Comparison of ENCODE assay signal across 29 cellular contexts in genomic region chr14:96357216-96357615, GRCh38. TPM values are rescaled to one million over a fixed set of nuclear protein-coding genes. Genes with fewer than 3 reads are reported as not detected.
DNase-seq lines count a peak whose midpoint lies in the region; ATAC-seq, FAIRE-seq and TF ChIP-seq lines count a peak whose summit lies in the region.
"Had no signal": no experiment of that assay in that cellular context is flagged by ENCODE, and none has a peak within 500 bp of the region (broad histone marks: within the 10 kb centered on the region; RNA-seq: fewer than 3 reads in every experiment).

No MANE protein-coding gene starts in this region.

- 96% methylated on average over 3 of the region's 3 CpGs for WGBS in GM12878 (ENCODE audit: insufficient coverage, insufficient replicate concordance, low lambda C conversion rate, missing lambda C conversion rate)

- H3K27me3 ChIP-seq in GM12878 (replicated peaks in 1 of 2; ENCODE audit: control insufficient read depth in 2 of 2, insufficient read depth in 2 of 2, low read length in 1 of 2) = no peaks in the 10 kb centered on the region
- H3K27me3 ChIP-seq: breast epithelium, right atrium auricular region had no signal

- TF ChIP-seq CTCF in GM12878 (IDR thresholded peaks at IDR 0.05 in 2 of 3, conservative IDR thresholded peaks at IDR 0.05 in 1 of 3; ENCODE audit: control insufficient read depth in 2 of 3, extremely low read depth in 1 of 3, insufficient read depth in 1 of 3, low read depth in 3 of 3, low read length in 3 of 3) (no peak), neural crest cell (conservative IDR thresholded peaks at IDR 0.05) (peak; percentile 24)

- SMC1A ChIA-PET in GM12878 (lab: Charles Lee; ENCODE audit: uncharacterized antibody, unreplicated experiment) = interaction anchor here (1.6 kb wide), 1 partner anchor 43 kb away, joined by 4 read pairs; no protein-coding TSS in a partner anchor

- intact Hi-C loops in activated CD4-positive, alpha-beta T cell treated with anti-CD3 and anti-CD28 coated beads, Interleukin-2, amount 10 ng/mL, durations not matched to agents 24 days and 14 days (cut with micrococcal nuclease) = no loop called here
- intact Hi-C loops in GM12878 (cut with micrococcal nuclease; ENCODE audit: unreplicated experiment) = no loop called here

- H3K79me2 ChIP-seq in GM12878 (ENCODE audit: control insufficient read depth, insufficient read depth, low read length) = peaks cover 26% of the 10 kb centered on the region

- no peak overlapping the region for H3K4me3 ChIP-seq in GM12878
- H3K4me3 ChIP-seq: A549, breast epithelium, right atrium auricular region, smooth muscle cell had no signal

- H3K4me3 Mint-ChIP-seq in activated CD4-positive, alpha-beta T cell treated with anti-CD3 and anti-CD28 coated beads, Interleukin-2, amount 10 ng/mL, durations not matched to agents 24 days and 14 days = no peak overlapping the region
- H3K4me3 Mint-ChIP-seq in neural crest cell = no peak overlapping the region
- H3K4me3 Mint-ChIP-seq: activated CD4-positive, alpha-beta T cell treated with anti-CD3 and anti-CD28 coated beads, Interleukin-2, amount 10 ng/mL, durations not matched to agents 7 days and 5 days; activated naive CD4-positive, alpha-beta T cell treated with anti-CD3 and anti-CD28 coated beads, Interleukin-2, amount 50 U/mL, for 24 hours had no signal

- no peaks in the 10 kb centered on the region for H3K27me3 Mint-ChIP-seq in activated CD4-positive, alpha-beta T cell treated with anti-CD3 and anti-CD28 coated beads, Interleukin-2, amount 10 ng/mL, durations not matched to agents 24 days and 14 days
- no peaks in the 10 kb centered on the region for H3K27me3 Mint-ChIP-seq in neural crest cell (ENCODE audit: low read depth)
- H3K27me3 Mint-ChIP-seq: activated CD4-positive, alpha-beta T cell treated with anti-CD3 and anti-CD28 coated beads, Interleukin-2, amount 10 ng/mL, durations not matched to agents 7 days and 5 days; activated naive CD4-positive, alpha-beta T cell treated with anti-CD3 and anti-CD28 coated beads, Interleukin-2, amount 50 U/mL, for 24 hours; CD4-positive, alpha-beta memory T cell had no signal

- H2AFZ ChIP-seq in GM12878 (ENCODE audit: control insufficient read depth, low read depth, low read length) = no peak overlapping the region

- peaks cover 6% of the 10 kb centered on the region for H3K4me1 ChIP-seq in GM12878 (ENCODE audit: control insufficient read depth, insufficient read depth, low read length)

- no peak overlapping the region for H3K4me2 ChIP-seq in GM12878 (ENCODE audit: control insufficient read depth, insufficient read depth)
- H3K4me2 ChIP-seq: A549, smooth muscle cell had no signal

- POLR2A ChIA-PET in HEK293T (lab: Yijun Ruan, JAX) = interaction anchor here (0.6 kb wide), 1 partner anchor 25 kb away, joined by 3 read pairs; no protein-coding TSS in a partner anchor
- POLR2A ChIA-PET in GM12878 (lab: Charles Lee) = interaction anchor here (0.5 kb wide), 1 partner anchor 46 kb away, joined by 6 read pairs; no protein-coding TSS in a partner anchor

- DNase-seq in activated CD4-positive, alpha-beta T cell treated with anti-CD3 and anti-CD28 coated beads, Interleukin-2, amount 10 ng/mL, durations not matched to agents 24 days and 14 days = no peak
- DNase-seq in activated CD4-positive, alpha-beta T cell treated with anti-CD3 and anti-CD28 coated beads for 48 hours = no peak
- peak; percentile 9 for DNase-seq in HEK293T (ENCODE audit: extremely low spot score)
- DNase-seq in GM12878 (ENCODE audit: low read depth, low spot score) = no peak
- DNase-seq in neural crest cell (ENCODE audit: low read depth, low spot score) = no peak
- no peak for DNase-seq in SHP77 treated with DMSO at 0.1 percent for 48 hours (lab: John Stamatoyannopoulos, UW)
- DNase-seq in NCI-H226 = no peak
- DNase-seq in nucleus accumbens (lab: John Stamatoyannopoulos, UW) = no peak
- DNase-seq: activated CD4-positive, alpha-beta T cell treated with anti-CD3 and anti-CD28 coated beads, Interleukin-2, amount 10 ng/mL, durations not matched to agents 7 days and 5 days; amygdala; CD4-positive, alpha-beta memory T cell; effector CD4-positive, alpha-beta T cell; GOT3; left colon; mammary epithelial cell; NCI-H1436; NCI-H2081; NCI-H526 treated with DMSO at 0.1 percent for 48 hours; Right ventricle myocardium superior; stimulated activated naive CD4-positive, alpha-beta T cell; SW 1271; T-helper 9 cell had no signal

- 0 out of 3 replicates have a peak, but pooled peaks have one; percentile 15 for ATAC-seq in GM12878
- ATAC-seq: left colon had no signal

- H3K4me1 Mint-ChIP-seq in activated CD4-positive, alpha-beta T cell treated with anti-CD3 and anti-CD28 coated beads, Interleukin-2, amount 10 ng/mL, durations not matched to agents 24 days and 14 days = peaks cover 19% of the 10 kb centered on the region
- H3K4me1 Mint-ChIP-seq in neural crest cell = peaks cover 29% of the 10 kb centered on the region

- no peak overlapping the region for H3K27ac ChIP-seq in GM12878 (ENCODE audit: control insufficient read depth, insufficient read depth)
- H3K27ac ChIP-seq: A549, breast epithelium, HL-60, right atrium auricular region had no signal

- in situ Hi-C loops in GM12878 (cut with MboI) = no loop called here

- no peak for TF ChIP-seq EP300 in GM12878 (IDR thresholded peaks at IDR 0.05; ENCODE audit: borderline replicate concordance in 1 of 2, control insufficient read depth in 1 of 2, low read depth in 2 of 2, low read length in 2 of 2)

- BruUV-seq in GM12878 (replicated peaks; lab: Mats Ljungman, UMichigan) = no TSS peak

- no peak for FAIRE-seq in GM12878 (lab: Jason Lieb, UNC)
- FAIRE-seq: A549, colon had no signal

- no peaks in the 10 kb centered on the region for H3K9me3 ChIP-seq in GM12878 (replicated peaks; ENCODE audit: control insufficient read depth, insufficient read depth, low read length)
- H3K9me3 ChIP-seq: A549, breast epithelium, right atrium auricular region had no signal

- H3K9ac ChIP-seq in GM12878 (ENCODE audit: control insufficient read depth, insufficient read depth, low read length) = no peak overlapping the region

- peaks cover 17% of the 10 kb centered on the region for H3K36me3 Mint-ChIP-seq in activated CD4-positive, alpha-beta T cell treated with anti-CD3 and anti-CD28 coated beads, Interleukin-2, amount 10 ng/mL, durations not matched to agents 24 days and 14 days (ENCODE audit: low read depth)
- H3K36me3 Mint-ChIP-seq in neural crest cell (ENCODE audit: low read depth) = peaks cover 3% of the 10 kb centered on the region

- no peak for TF ChIP-seq POLR2A in GM12878 (IDR thresholded peaks at IDR 0.05; ENCODE audit: low read depth, low read length)

- H3K9me3 Mint-ChIP-seq in activated CD4-positive, alpha-beta T cell treated with anti-CD3 and anti-CD28 coated beads, Interleukin-2, amount 10 ng/mL, durations not matched to agents 24 days and 14 days = no peaks in the 10 kb centered on the region
- H3K9me3 Mint-ChIP-seq in neural crest cell = no peaks in the 10 kb centered on the region
- H3K9me3 Mint-ChIP-seq: activated CD4-positive, alpha-beta T cell treated with anti-CD3 and anti-CD28 coated beads, Interleukin-2, amount 10 ng/mL, durations not matched to agents 7 days and 5 days; activated naive CD4-positive, alpha-beta T cell treated with anti-CD3 and anti-CD28 coated beads, Interleukin-2, amount 50 U/mL, for 24 hours; CD4-positive, alpha-beta memory T cell had no signal

- TF ChIP-seq RAD21 in GM12878 (IDR thresholded peaks at IDR 0.05; ENCODE audit: insufficient read depth, low read depth, low read length) = no peak

- H3K27ac Mint-ChIP-seq in activated CD4-positive, alpha-beta T cell treated with anti-CD3 and anti-CD28 coated beads, Interleukin-2, amount 10 ng/mL, durations not matched to agents 24 days and 14 days = peak overlapping the region; percentile 0
- H3K27ac Mint-ChIP-seq in neural crest cell (ENCODE audit: unreplicated experiment) = no peak overlapping the region
- H3K27ac Mint-ChIP-seq: activated CD4-positive, alpha-beta T cell treated with anti-CD3 and anti-CD28 coated beads, Interleukin-2, amount 10 ng/mL, durations not matched to agents 7 days and 5 days; activated naive CD4-positive, alpha-beta T cell treated with anti-CD3 and anti-CD28 coated beads, Interleukin-2, amount 50 U/mL, for 24 hours had no signal

- H3K36me3 ChIP-seq in GM12878 (ENCODE audit: control insufficient read depth in 2 of 2, insufficient read depth in 2 of 2, low read length in 1 of 2) = no peaks in the 10 kb centered on the region
- H3K36me3 ChIP-seq: breast epithelium, right atrium auricular region had no signal

- H4K20me1 ChIP-seq in GM12878 (ENCODE audit: control insufficient read depth, insufficient read depth) = no peaks in the 10 kb centered on the region

- CTCF ChIA-PET in HEK293T (lab: Yijun Ruan, JAX) (interaction anchor here (1.8 kb wide), 1 partner anchor 11 kb away, joined by 6 read pairs; no protein-coding TSS in a partner anchor), GM12878 (lab: Yijun Ruan, JAX) (no interaction called here)

- RAD21 ChIA-PET in GM12878 (lab: Charles Lee; ENCODE audit: unreplicated experiment) = no interaction called here

RNA-seq across cellular contexts. Expression of gene ATG2B, which starts 5.9 kb away (rescaled TPM):
- 22.8 and 26.1 TPM in 2 replicates for total RNA-seq in activated CD4-positive, alpha-beta T cell treated with anti-CD3 and anti-CD28 coated beads, Interleukin-2, amount 10 ng/mL, durations not matched to agents 24 days and 14 days
- total RNA-seq in GM12878 (2013; cell fraction: nucleolus; rRNA removed) = 73.9 and 80.0 TPM in 2 replicates
- total RNA-seq in GM12878 (2014; rRNA removed) (13.9 and 14.3 TPM in 2 replicates), GM12878 (2014; rRNA removed; fragmentation: Illumina TruSeq; extraction: Trizol) (13.5 and 16.2 TPM in 2 replicates), GM12878 (2021) (8.5 and 9.3 TPM in 2 replicates), neural crest cell (17.0 and 19.5 TPM in 2 replicates)
- 4.5 TPM for polyA plus RNA-seq in GM12878 (2011; ENCODE audit: low read depth)
- polyA plus RNA-seq in GM12878 (2011; rRNA removed) (15.4 and 20.2 TPM in 2 replicates), GM12878 (2014; fragmentation: Illumina TruSeq; extraction: Trizol) (13.1 and 15.4 TPM in 2 replicates), GM12878 (2014; fragmentation: Nextera tagmentation; extraction: Ambion mirVana) (under 1 TPM; 0.84 to 0.97 TPM), GM12878 (2014; rRNA removed) (10.3 and 10.5 TPM in 2 replicates), GM12878 (2016; fragmentation: Nextera tagmentation; extraction: Ambion mirVana) (1 to 10 TPM; 2.9 to 3.8 TPM)
- 8.1 and 8.2 TPM in 2 replicates for polyA plus RNA-seq in GM12878 (2011; cell fraction: cytosol; rRNA removed)
- 35.1 and 49.2 TPM in 2 replicates for polyA plus RNA-seq in GM12878 (2011; cell fraction: nucleus; rRNA removed)
- 4.2 and 6.8 TPM in 2 replicates for polyA plus RNA-seq in GM12878 (2012)
- polyA minus RNA-seq in GM12878 (2011; rRNA and poly(A)+ RNA removed) = 24.0 and 27.3 TPM in 2 replicates
- polyA minus RNA-seq in GM12878 (2011; cell fraction: cytosol; rRNA and poly(A)+ RNA removed) = 7.7 and 8.2 TPM in 2 replicates
- 37.6 and 45.2 TPM in 2 replicates for polyA minus RNA-seq in GM12878 (2011; cell fraction: nucleus; rRNA and poly(A)+ RNA removed)

RNA-seq across cellular contexts. Expression of gene GSKIP, which starts 6.1 kb away (rescaled TPM):
- 16.3 and 19.3 TPM in 2 replicates for total RNA-seq in activated CD4-positive, alpha-beta T cell treated with anti-CD3 and anti-CD28 coated beads, Interleukin-2, amount 10 ng/mL, durations not matched to agents 24 days and 14 days
- 11.2 and 11.3 TPM in 2 replicates for total RNA-seq in GM12878 (2013; cell fraction: nucleolus; rRNA removed)
- total RNA-seq in GM12878 (2014; rRNA removed) (18.2 and 24.5 TPM in 2 replicates), GM12878 (2014; rRNA removed; fragmentation: Illumina TruSeq; extraction: Trizol) (22.0 and 22.8 TPM in 2 replicates), GM12878 (2021) (18.9 and 20.5 TPM in 2 replicates), neural crest cell (21.3 and 29.4 TPM in 2 replicates)
- polyA plus RNA-seq in GM12878 (2011; ENCODE audit: low read depth) = 10.6 TPM
- polyA plus RNA-seq in GM12878 (2011; rRNA removed) (28.4 and 50.1 TPM in 2 replicates), GM12878 (2014; fragmentation: Illumina TruSeq; extraction: Trizol) (23.7 and 31.3 TPM in 2 replicates), GM12878 (2014; fragmentation: Nextera tagmentation; extraction: Ambion mirVana) (10 to 100 TPM; 37.7 to 75.2 TPM), GM12878 (2014; rRNA removed) (12.6 and 15.4 TPM in 2 replicates), GM12878 (2016; fragmentation: Nextera tagmentation; extraction: Ambion mirVana) (10 to 100 TPM; 34.3 to 43.2 TPM)
- polyA plus RNA-seq in GM12878 (2011; cell fraction: cytosol; rRNA removed) = 9.8 and 11.3 TPM in 2 replicates
- 9.1 and 9.3 TPM in 2 replicates for polyA plus RNA-seq in GM12878 (2011; cell fraction: nucleus; rRNA removed)
- 13.6 and 13.9 TPM in 2 replicates for polyA plus RNA-seq in GM12878 (2012)
- polyA minus RNA-seq in GM12878 (2011; rRNA and poly(A)+ RNA removed) = 10.9 and 17.1 TPM in 2 replicates
- polyA minus RNA-seq in GM12878 (2011; cell fraction: cytosol; rRNA and poly(A)+ RNA removed) = 5.3 and 7.6 TPM in 2 replicates
- 3.5 and 6.0 TPM in 2 replicates for polyA minus RNA-seq in GM12878 (2011; cell fraction: nucleus; rRNA and poly(A)+ RNA removed)

RNA-seq across cellular contexts. Expression of gene AK7, which starts 34.7 kb away (rescaled TPM):
- total RNA-seq in activated CD4-positive, alpha-beta T cell treated with anti-CD3 and anti-CD28 coated beads, Interleukin-2, amount 10 ng/mL, durations not matched to agents 24 days and 14 days = 0.28 TPM in 1 of 2 replicates, not detected in the other
- 3.0 and 4.2 TPM in 2 replicates for total RNA-seq in GM12878 (2013; cell fraction: nucleolus; rRNA removed)
- total RNA-seq in GM12878 (2014; rRNA removed) (0.34 and 0.38 TPM in 2 replicates), GM12878 (2014; rRNA removed; fragmentation: Illumina TruSeq; extraction: Trizol) (0.45 and 0.78 TPM in 2 replicates), GM12878 (2021) (0.45 and 0.69 TPM in 2 replicates), neural crest cell (4.8 and 8.1 TPM in 2 replicates)
- 0.12 TPM for polyA plus RNA-seq in GM12878 (2011; ENCODE audit: low read depth)
- polyA plus RNA-seq in GM12878 (2011; rRNA removed) (0.56 and 0.61 TPM in 2 replicates), GM12878 (2014; fragmentation: Illumina TruSeq; extraction: Trizol) (0.78 and 1.2 TPM in 2 replicates), GM12878 (2014; fragmentation: Nextera tagmentation; extraction: Ambion mirVana) (under 1 TPM in 1 of 2 experiments, not detected in 1; 0.33 TPM), GM12878 (2014; rRNA removed) (0.46 and 0.86 TPM in 2 replicates), GM12878 (2016; fragmentation: Nextera tagmentation; extraction: Ambion mirVana) (1 to 10 TPM in 1 of 2 experiments, under 1 TPM in 1; 0.53 to 1.1 TPM)
- 0.22 and 0.25 TPM in 2 replicates for polyA plus RNA-seq in GM12878 (2011; cell fraction: cytosol; rRNA removed)
- polyA plus RNA-seq in GM12878 (2011; cell fraction: nucleus; rRNA removed) = 0.16 and 0.53 TPM in 2 replicates
- 0.49 and 0.65 TPM in 2 replicates for polyA plus RNA-seq in GM12878 (2012)
- polyA minus RNA-seq in GM12878 (2011; rRNA and poly(A)+ RNA removed) = 0.31 and 0.37 TPM in 2 replicates
- not detected in 2 replicates for polyA minus RNA-seq in GM12878 (2011; cell fraction: cytosol; rRNA and poly(A)+ RNA removed)
- 0.60 and 0.86 TPM in 2 replicates for polyA minus RNA-seq in GM12878 (2011; cell fraction: nucleus; rRNA and poly(A)+ RNA removed)
